Comparison of ENCODE assay signal across 1 cellular context in genomic region chr17:7220593-7221280, GRCh38.
TF ChIP-seq lines count a peak whose summit lies in the region.

No MANE protein-coding gene starts in this region.

TF ChIP-seq in HepG2, 621 proteins besides CTCF, POLR2A, EP300 and RAD21 (continues in another document):
- TF ChIP-seq ERF (CRISPR knock-in tag; IDR thresholded peaks at IDR 0.05), result no peak
- TF ChIP-seq ZNF772 (CRISPR knock-in tag; IDR thresholded peaks at IDR 0.05), result peak; percentile 71
- no peak for TF ChIP-seq ZEB1 (IDR thresholded peaks at IDR 0.05; ENCODE audit: insufficient replicate concordance, low read depth)
- TF ChIP-seq ZNF607 (CRISPR knock-in tag; IDR thresholded peaks at IDR 0.05; ENCODE audit: borderline replicate concordance), result peak; percentile 53; the same call in 1 of the 2 replicates
- no peak for TF ChIP-seq SKIL (CRISPR knock-in tag; IDR thresholded peaks at IDR 0.05; ENCODE audit: borderline replicate concordance)
- TF ChIP-seq IKZF1 (IDR thresholded peaks at IDR 0.05), result no peak
- TF ChIP-seq ZNF639 (CRISPR knock-in tag; conservative IDR thresholded peaks at IDR 0.05), result no peak
- TF ChIP-seq MNT (IDR thresholded peaks at IDR 0.05), result no peak
- TF ChIP-seq REL (CRISPR knock-in tag; conservative IDR thresholded peaks at IDR 0.05), result no peak
- no peak for TF ChIP-seq ZNF430 (CRISPR knock-in tag; IDR thresholded peaks at IDR 0.05)
- no peak for TF ChIP-seq ZSCAN20 (CRISPR knock-in tag; IDR thresholded peaks at IDR 0.05; ENCODE audit: borderline replicate concordance)
- 0 out of 2 replicates have a peak, but pooled peaks have one; percentile 26 for TF ChIP-seq ZC3H13 (CRISPR knock-in tag; IDR thresholded peaks at IDR 0.05)
- TF ChIP-seq TBX3 (IDR thresholded peaks at IDR 0.05; ENCODE audit: borderline replicate concordance), result no peak
- TF ChIP-seq THAP11 (CRISPR knock-in tag; IDR thresholded peaks at IDR 0.05), result peak; percentile 52; the same call in 1 of the 2 replicates
- peak; percentile 8; the same call in 1 of the 2 replicates for TF ChIP-seq ZBTB33 (CRISPR knock-in tag; IDR thresholded peaks at IDR 0.05)
- TF ChIP-seq ZNF839 (CRISPR knock-in tag; IDR thresholded peaks at IDR 0.05; ENCODE audit: borderline replicate concordance), result no peak
- TF ChIP-seq ZNF605 (CRISPR knock-in tag; IDR thresholded peaks at IDR 0.05), result no peak
- 0 out of 2 replicates have a peak, but pooled peaks have one; percentile 43 for TF ChIP-seq MEIS2 (CRISPR knock-in tag; IDR thresholded peaks at IDR 0.05)
- TF ChIP-seq HNRNPH1 (optimal IDR thresholded peaks at IDR 0.05; ENCODE audit: low read depth, low read length), result peak; percentile 20
- no peak for TF ChIP-seq ATF5 (CRISPR knock-in tag; IDR thresholded peaks at IDR 0.05; ENCODE audit: low read depth)
- no peak for TF ChIP-seq MLLT10 (CRISPR knock-in tag; IDR thresholded peaks at IDR 0.05)
- 0 out of 2 replicates have a peak, but pooled peaks have one; percentile 20 for TF ChIP-seq KMT2B (CRISPR knock-in tag; IDR thresholded peaks at IDR 0.05)
- no peak for TF ChIP-seq ZNF12 (CRISPR knock-in tag; IDR thresholded peaks at IDR 0.05)
- no peak for TF ChIP-seq ZNF329 (CRISPR knock-in tag; IDR thresholded peaks at IDR 0.05; ENCODE audit: low read depth)
- TF ChIP-seq POLR2G (IDR thresholded peaks at IDR 0.05; ENCODE audit: low read depth, low read length), result peak; percentile 9
- TF ChIP-seq ZNF33B (CRISPR knock-in tag; IDR thresholded peaks at IDR 0.05), result no peak
- TF ChIP-seq HIC2 (CRISPR knock-in tag; IDR thresholded peaks at IDR 0.05; ENCODE audit: low read depth), result peak; percentile 69
- TF ChIP-seq U2AF2 (IDR thresholded peaks at IDR 0.05; ENCODE audit: low read depth, low read length), result no peak
- no peak for TF ChIP-seq PTBP1 (IDR thresholded peaks at IDR 0.05; ENCODE audit: low read depth, low read length, poor library complexity, severe bottlenecking)
- no peak for TF ChIP-seq NCOA1 (CRISPR knock-in tag; IDR thresholded peaks at IDR 0.05)
- TF ChIP-seq ZBTB40 (IDR thresholded peaks at IDR 0.05), result no peak
- TF ChIP-seq ZBTB40 (CRISPR knock-in tag; IDR thresholded peaks at IDR 0.05), result no peak
- TF ChIP-seq ZNF264 (CRISPR knock-in tag; IDR thresholded peaks at IDR 0.05), result no peak
- TF ChIP-seq ZNF30 (CRISPR knock-in tag; IDR thresholded peaks at IDR 0.05), result 0 out of 2 replicates have a peak, but pooled peaks have one; percentile 23
- no peak for TF ChIP-seq ZBTB39 (CRISPR knock-in tag; IDR thresholded peaks at IDR 0.05)
- TF ChIP-seq PATZ1 (CRISPR knock-in tag; IDR thresholded peaks at IDR 0.05), result 0 out of 2 replicates have a peak, but pooled peaks have one; percentile 25
- no peak for TF ChIP-seq ZNF75D (CRISPR knock-in tag; IDR thresholded peaks at IDR 0.05; ENCODE audit: borderline replicate concordance)
